In the genomic region with DNA sequence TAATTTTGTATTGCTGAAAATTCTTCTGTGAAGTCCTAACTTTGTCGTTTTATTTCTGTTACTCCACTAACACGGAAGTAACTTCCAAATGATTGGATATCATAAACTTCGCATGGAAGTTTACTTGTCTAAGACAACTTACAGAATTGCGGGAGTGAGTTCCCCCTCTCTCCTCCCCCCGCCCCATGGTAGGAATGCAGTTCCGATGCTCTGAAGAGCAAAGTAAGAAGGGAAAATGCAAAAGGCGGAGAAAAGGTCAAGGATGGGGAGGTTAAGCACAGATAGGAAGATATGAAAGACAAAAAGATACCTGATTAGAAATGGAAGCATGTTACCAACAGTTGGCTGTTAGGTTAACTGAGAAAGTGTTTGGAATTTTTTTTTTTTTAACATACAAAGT, we compare ENCODE assay signal across 8 cellular contexts. TPM values are rescaled to one million over a fixed set of nuclear protein-coding genes. Genes with fewer than 3 reads are reported as not detected.
DNase-seq lines count a peak whose midpoint lies in the region; ATAC-seq, FAIRE-seq and TF ChIP-seq lines count a peak whose summit lies in the region.

No MANE protein-coding gene starts in this region.

- H4K20me1 ChIP-seq in MM.1S (ENCODE audit: insufficient read depth, low read length): peaks cover 15% of the 10 kb centered on the region; the same call in 1 of the 2 replicates

- peaks cover 7% of the 10 kb centered on the region for H3K4me1 ChIP-seq in MM.1S (ENCODE audit: low read length)

- H3K9ac ChIP-seq in MM.1S (ENCODE audit: low read length): peak overlapping the region; percentile 96; the same call in 1 of the 2 replicates

- peaks cover 0 to 2% (median 0%) of the 10 kb centered on the region in 7 donors for H3K9me3 Mint-ChIP-seq in CD14-positive monocyte
- H3K9me3 Mint-ChIP-seq in naive thymus-derived CD8-positive, alpha-beta T cell: no peaks in the 10 kb centered on the region

- peak overlapping the region; percentile 58 for H3K4me2 ChIP-seq in MM.1S (ENCODE audit: low read depth, low read length)

- no peak for TF ChIP-seq CTCF in CD14-positive monocyte (IDR thresholded peaks at IDR 0.05)
- TF ChIP-seq CTCF in MM.1S (IDR thresholded peaks at IDR 0.05; ENCODE audit: low read length): no peak
- TF ChIP-seq CTCF in dorsolateral prefrontal cortex (IDR thresholded peaks at IDR 0.05 in 54 of 56, conservative IDR thresholded peaks at IDR 0.05 in 2 of 56; ENCODE audit: low read depth in 1 of 56, partially characterized antibody in 56 of 56): no peak
- no peak for TF ChIP-seq CTCF in GM13976 (IDR thresholded peaks at IDR 0.05; ENCODE audit: borderline replicate concordance, control extremely low read depth, extremely low read depth, insufficient read depth, missing control alignments)

- peak overlapping the region; percentile 91 for H3K4me3 ChIP-seq in MM.1S (ENCODE audit: low read length)
- H3K4me3 ChIP-seq in dorsolateral prefrontal cortex: peak overlapping the region; percentile 66 to 99 (median 88)

- H3K27me3 Mint-ChIP-seq in CD14-positive monocyte (ENCODE audit: low read depth in 3 of 3): peaks cover 0 to 4% (median under 1%) of the 10 kb centered on the region in 3 donors
- H3K27me3 Mint-ChIP-seq in naive thymus-derived CD8-positive, alpha-beta T cell: no peaks in the 10 kb centered on the region

- no peaks in the 10 kb centered on the region for H3K9me2 ChIP-seq in MM.1S (replicated peaks; ENCODE audit: insufficient read depth, low read length)

- no peaks in the 10 kb centered on the region for H3K27me3 ChIP-seq in MM.1S (replicated peaks; ENCODE audit: insufficient read depth, low read length)
- peaks cover 0 to 3% (median 0%) of the 10 kb centered on the region in 45 donors for H3K27me3 ChIP-seq in dorsolateral prefrontal cortex

- DNase-seq in CD14-positive monocyte (ENCODE audit: low spot score): no peak
- no peak for DNase-seq in MM.1S
- DNase-seq in dorsolateral prefrontal cortex: no peak
- DNase-seq in naive thymus-derived CD8-positive, alpha-beta T cell: no peak
- DNase-seq in H54 (ENCODE audit: insufficient read length, low spot score): no peak
- no peak for DNase-seq in GM13976 (ENCODE audit: low spot score)
- no peak for DNase-seq in G401 (ENCODE audit: low spot score)

- H3K27ac Mint-ChIP-seq in CD14-positive monocyte: peak overlapping the region in 6 of 7 donors; percentile 16 to 94 (median 92)
- H3K27ac Mint-ChIP-seq in naive thymus-derived CD8-positive, alpha-beta T cell: peak overlapping the region; percentile 96 to 99 (median 98)

- H2AFZ ChIP-seq in MM.1S (ENCODE audit: low read length): no peak overlapping the region

- H3F3A ChIP-seq in MM.1S (ENCODE audit: insufficient read depth, low read length): no peaks in the 10 kb centered on the region

- no peak for TF ChIP-seq POLR2A in H54 (IDR thresholded peaks at IDR 0.05; ENCODE audit: low read depth, low read length)

- peaks cover 61% of the 10 kb centered on the region for H3K79me2 ChIP-seq in MM.1S (ENCODE audit: low read length)

- FAIRE-seq in H54 (lab: Jason Lieb, UNC): no peak

- peak overlapping the region; percentile 91 to 97 for H3K4me3 Mint-ChIP-seq in CD14-positive monocyte
- H3K4me3 Mint-ChIP-seq in naive thymus-derived CD8-positive, alpha-beta T cell: peak overlapping the region; percentile 95 to 99 (median 98)

- no peak overlapping the region for H3K27ac ChIP-seq in MM.1S (ENCODE audit: low read length)
- no peak overlapping the region for H3K27ac ChIP-seq in dorsolateral prefrontal cortex

- no peak for ATAC-seq in naive thymus-derived CD8-positive, alpha-beta T cell
- ATAC-seq in GM18519 (IDR thresholded peaks at IDR 0.05; ENCODE audit: low FRiP score, unreplicated experiment): no peak

- POLR2A ChIA-PET in naive thymus-derived CD8-positive, alpha-beta T cell (lab: Charles Lee): interaction anchor here (0.7 to 2.4 kb wide), 2 partner anchors 53 to 308 kb away, joined by 5 to 9 read pairs; partner anchors contain the start of gene QSER1

- in situ Hi-C loops in GM13976 (cut with MboI; ENCODE audit: low sequenced_read_pairs, unreplicated experiment): no loop called here
- in situ Hi-C loops in G401 (cut with HindIII; ENCODE audit: low sequenced_read_pairs): no loop called here

- peaks cover 49% of the 10 kb centered on the region for H3K4me1 Mint-ChIP-seq in CD14-positive monocyte
- H3K4me1 Mint-ChIP-seq in naive thymus-derived CD8-positive, alpha-beta T cell: peaks cover 19 to 54% (median 43%) of the 10 kb centered on the region in 4 donors

- no peaks in the 10 kb centered on the region for H3K9me3 ChIP-seq in MM.1S (replicated peaks; ENCODE audit: insufficient read depth, low read length)

- H3K36me3 Mint-ChIP-seq in CD14-positive monocyte: peaks cover 12 to 19% of the 10 kb centered on the region in 2 donors
- H3K36me3 Mint-ChIP-seq in naive thymus-derived CD8-positive, alpha-beta T cell: peaks cover 0 to 35% (median 6%) of the 10 kb centered on the region in 3 donors

- peaks cover 6% of the 10 kb centered on the region; the same call in 1 of the 2 replicates for H3K36me3 ChIP-seq in MM.1S (replicated peaks; ENCODE audit: insufficient read depth, low read length)

- intact Hi-C loops in CD14-positive monocyte (cut with micrococcal nuclease): loop anchor here in 1 of 2 donors (10.0 kb wide), 2 partner anchors 310 to 450 kb away; partner anchors contain the start of genes QSER1 and TCP11L1
- intact Hi-C loops in dorsolateral prefrontal cortex (cut with DNase I): no loop called here

RNA-seq across cellular contexts. Expression of gene EIF3M, which starts 1.3 kb away (rescaled TPM):
- 100 to 1,000 TPM; 248 to 316 TPM for polyA plus RNA-seq in CD14-positive monocyte
- 100 to 1,000 TPM in 58 of 120 experiments, 10 to 100 TPM in 62; 63.1 to 130 (median 99.4) TPM for total RNA-seq in dorsolateral prefrontal cortex
- total RNA-seq in naive thymus-derived CD8-positive, alpha-beta T cell: 100 to 1,000 TPM; 275 to 285 TPM
- 100 to 1,000 TPM; 244 to 278 (median 270) TPM for polyA plus RNA-seq in naive thymus-derived CD8-positive, alpha-beta T cell
- 777 and 862 TPM in 2 replicates for total RNA-seq in G401 (2014; rRNA removed; shearing (Covaris generic))
